Comparison of ENCODE assay signal across 11 cellular contexts in the genomic region with DNA sequence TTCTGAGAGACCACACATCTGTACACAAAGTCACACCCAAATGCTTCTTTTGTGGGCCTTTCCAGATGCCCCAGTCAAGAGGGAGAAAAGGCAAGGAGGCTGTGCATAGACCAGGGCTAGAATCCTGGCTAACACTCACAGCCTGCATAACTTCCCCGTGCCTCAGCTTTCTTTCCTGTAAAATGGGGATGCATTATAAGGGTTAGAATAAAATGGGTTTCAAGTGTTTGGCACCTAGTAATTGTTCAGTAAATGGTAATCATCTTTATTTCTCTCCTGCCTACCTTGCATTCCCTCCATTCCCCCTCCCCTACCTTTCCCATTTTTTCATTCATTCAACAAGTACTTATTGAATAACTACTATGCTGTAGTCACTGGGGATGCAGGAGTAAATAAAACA. TPM values are rescaled to one million over a fixed set of nuclear protein-coding genes. Genes with fewer than 3 reads are reported as not detected.
"Had no signal": no experiment of that assay in that cellular context is flagged by ENCODE, and none has a peak within 500 bp of the region (broad histone marks: within the 10 kb centered on the region; RNA-seq: fewer than 3 reads in every experiment).

No MANE protein-coding gene starts in this region.

- H2AFZ ChIP-seq: GM23248 had no signal

- ATAC-seq: HCT116 had no signal

- H3K4me1 ChIP-seq: HAP-1 had no signal

- H3K9me3 ChIP-seq: HAP-1 had no signal

- H3K9ac ChIP-seq: GM23248, KMS-11 had no signal

- H3K4me3 ChIP-seq: GM23248, HAP-1 had no signal

- DNase-seq: GM23248, GOT3, H7, IMR-90, KBM-7 had no signal

- H3K36me3 ChIP-seq: HAP-1 had no signal

- H3K27ac ChIP-seq: GM23248, KMS-11 had no signal

- FAIRE-seq: HTR-8/SVneo had no signal

- H3K4me2 ChIP-seq: KMS-11 had no signal

RNA-seq across cellular contexts. Expression of gene UNC5CL, which starts 29.4 kb away (rescaled TPM):
- total RNA-seq: GM23248, IMR-90 had no signal
- polyA plus RNA-seq: GM23248, IMR-90 had no signal

RNA-seq across cellular contexts. Expression of gene TSPO2, which starts 32.6 kb away (rescaled TPM):
- total RNA-seq: GM23248, H4, H7, HT-29, IMR-90 had no signal
- polyA plus RNA-seq: GM23248, IMR-90 had no signal

RNA-seq across cellular contexts. Expression of gene APOBEC2, which starts 43.3 kb away (rescaled TPM):
- total RNA-seq: GM23248, H4, HT-29, IMR-90 had no signal
- polyA plus RNA-seq: GM23248, IMR-90 had no signal
